In the genomic region with DNA sequence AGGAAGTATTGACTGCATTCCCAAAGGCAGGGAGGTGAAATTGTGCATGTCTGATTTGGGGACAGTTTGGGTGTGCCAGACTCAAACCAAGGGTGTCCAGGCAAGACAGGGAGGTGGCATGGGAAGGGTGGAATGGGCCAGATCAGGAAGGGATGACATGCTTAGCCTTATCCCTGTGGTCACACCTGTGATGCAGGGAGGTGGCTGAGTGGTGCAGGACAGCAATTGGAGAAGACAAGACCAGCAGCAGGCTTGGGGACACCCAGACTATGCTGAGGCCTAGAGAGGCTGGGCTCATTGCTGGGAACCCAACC, we compare ENCODE assay signal across 13 cellular contexts. TPM values are rescaled to one million over a fixed set of nuclear protein-coding genes. Genes with fewer than 3 reads are reported as not detected.
DNase-seq lines count a peak whose midpoint lies in the region; ATAC-seq, FAIRE-seq and TF ChIP-seq lines count a peak whose summit lies in the region.
"Had no signal": no experiment of that assay in that cellular context is flagged by ENCODE, and none has a peak within 500 bp of the region (broad histone marks: within the 10 kb centered on the region; RNA-seq: fewer than 3 reads in every experiment).

No MANE protein-coding gene starts in this region.

- no peak overlapping the region for H3K27ac Mint-ChIP-seq in activated naive CD8-positive, alpha-beta T cell treated with anti-CD3 and anti-CD28 coated beads, Interleukin-2, amount 50 U/mL, for 24 hours
- no peak overlapping the region for H3K27ac Mint-ChIP-seq in natural killer cell treated with Interleukin-12 subunit alpha and Interleukin-12 subunit beta and Interleukin-15 and Interleukin-18, amount 100 ng/mL, for 72 hours

- H3K27ac ChIP-seq in right atrium auricular region: peak overlapping the region; percentile 79 to 86
- H3K27ac ChIP-seq in smooth muscle cell (ENCODE audit: low read depth): no peak overlapping the region

- no peaks in the 10 kb centered on the region for H3F3A ChIP-seq in smooth muscle cell (ENCODE audit: low read depth)

- no peak for DNase-seq in right atrium auricular region (ENCODE audit: low spot score)
- no peak for DNase-seq in cardiac septum (ENCODE audit: low spot score)
- no peak for DNase-seq in activated naive CD8-positive, alpha-beta T cell treated with anti-CD3 and anti-CD28 coated beads, Interleukin-2, amount 50 U/mL, for 24 hours
- no peak for DNase-seq in natural killer cell treated with Interleukin-12 subunit alpha and Interleukin-12 subunit beta and Interleukin-15 and Interleukin-18, amount 100 ng/mL, for 72 hours (ENCODE audit: low spot score)
- DNase-seq in urothelium cell line (ENCODE audit: low spot score): no peak
- no peak for DNase-seq in smooth muscle cell (lab: John Stamatoyannopoulos, UW; ENCODE audit: unreplicated experiment)
- DNase-seq in GOT3 (lab: John Stamatoyannopoulos, UW): no peak
- DNase-seq in NCI-H2196 (lab: John Stamatoyannopoulos, UW; ENCODE audit: unreplicated experiment): no peak
- DNase-seq: BE2C, GF-D8, NCI-H1048 had no signal

- H3K9me3 ChIP-seq in right atrium auricular region: no peaks in the 10 kb centered on the region
- no peaks in the 10 kb centered on the region for H3K9me3 ChIP-seq in smooth muscle cell (replicated peaks; ENCODE audit: low read depth)
- H3K9me3 ChIP-seq: BE2C had no signal

- no peaks in the 10 kb centered on the region for H3K36me3 Mint-ChIP-seq in activated naive CD8-positive, alpha-beta T cell treated with anti-CD3 and anti-CD28 coated beads, Interleukin-2, amount 50 U/mL, for 24 hours (ENCODE audit: low read depth)
- H3K36me3 Mint-ChIP-seq in natural killer cell treated with Interleukin-12 subunit alpha and Interleukin-12 subunit beta and Interleukin-15 and Interleukin-18, amount 100 ng/mL, for 72 hours: no peaks in the 10 kb centered on the region

- no peak overlapping the region for H3K9ac ChIP-seq in smooth muscle cell (ENCODE audit: low read depth)

- no peak overlapping the region for H3K4me2 ChIP-seq in smooth muscle cell

- H2AFZ ChIP-seq in smooth muscle cell (ENCODE audit: low read depth): no peak overlapping the region

- TF ChIP-seq CTCF in right atrium auricular region (IDR thresholded peaks at IDR 0.05): no peak
- no peak for TF ChIP-seq CTCF in smooth muscle cell (IDR thresholded peaks at IDR 0.05; ENCODE audit: borderline replicate concordance, insufficient read depth, poor library complexity, severe bottlenecking)

- no peaks in the 10 kb centered on the region for H4K20me1 ChIP-seq in smooth muscle cell (ENCODE audit: low read depth)

- H3K4me3 Mint-ChIP-seq in activated naive CD8-positive, alpha-beta T cell treated with anti-CD3 and anti-CD28 coated beads, Interleukin-2, amount 50 U/mL, for 24 hours: peak overlapping the region; percentile 6
- H3K4me3 Mint-ChIP-seq in natural killer cell treated with Interleukin-12 subunit alpha and Interleukin-12 subunit beta and Interleukin-15 and Interleukin-18, amount 100 ng/mL, for 72 hours: peak overlapping the region; percentile 30

- H3K4me1 Mint-ChIP-seq in activated naive CD8-positive, alpha-beta T cell treated with anti-CD3 and anti-CD28 coated beads, Interleukin-2, amount 50 U/mL, for 24 hours: peaks cover 16% of the 10 kb centered on the region
- H3K4me1 Mint-ChIP-seq in natural killer cell treated with Interleukin-12 subunit alpha and Interleukin-12 subunit beta and Interleukin-15 and Interleukin-18, amount 100 ng/mL, for 72 hours (ENCODE audit: low read depth in 2 of 2): peaks cover 4 to 7% of the 10 kb centered on the region in 2 donors

- H3K36me3 ChIP-seq in right atrium auricular region: no peaks in the 10 kb centered on the region
- no peaks in the 10 kb centered on the region for H3K36me3 ChIP-seq in smooth muscle cell (ENCODE audit: low read depth)
- H3K36me3 ChIP-seq: BE2C had no signal

- H3K27me3 ChIP-seq in right atrium auricular region: no peaks in the 10 kb centered on the region
- peaks cover 46% of the 10 kb centered on the region for H3K27me3 ChIP-seq in smooth muscle cell (ENCODE audit: low read depth)

- peaks cover 51% of the 10 kb centered on the region for H3K27me3 Mint-ChIP-seq in activated naive CD8-positive, alpha-beta T cell treated with anti-CD3 and anti-CD28 coated beads, Interleukin-2, amount 50 U/mL, for 24 hours
- H3K27me3 Mint-ChIP-seq in natural killer cell treated with Interleukin-12 subunit alpha and Interleukin-12 subunit beta and Interleukin-15 and Interleukin-18, amount 100 ng/mL, for 72 hours: peaks cover 30 to 36% of the 10 kb centered on the region in 2 donors

- intact Hi-C loops in cardiac septum (cut with DNase I): no loop called here

- peak; percentile 95 for FAIRE-seq in urothelium cell line (lab: Jason Lieb, UNC)

- no peaks in the 10 kb centered on the region for H3K9me3 Mint-ChIP-seq in activated naive CD8-positive, alpha-beta T cell treated with anti-CD3 and anti-CD28 coated beads, Interleukin-2, amount 50 U/mL, for 24 hours
- H3K9me3 Mint-ChIP-seq in natural killer cell treated with Interleukin-12 subunit alpha and Interleukin-12 subunit beta and Interleukin-15 and Interleukin-18, amount 100 ng/mL, for 72 hours: no peaks in the 10 kb centered on the region

- H3K4me3 ChIP-seq in right atrium auricular region (no peak overlapping the region), smooth muscle cell (no peak overlapping the region)

- H3K79me2 ChIP-seq in smooth muscle cell (ENCODE audit: low read depth): no peaks in the 10 kb centered on the region

- ATAC-seq in activated naive CD8-positive, alpha-beta T cell treated with anti-CD3 and anti-CD28 coated beads, Interleukin-2, amount 50 U/mL, for 24 hours: no peak
- no peak for ATAC-seq in natural killer cell treated with Interleukin-12 subunit alpha and Interleukin-12 subunit beta and Interleukin-15 and Interleukin-18, amount 100 ng/mL, for 72 hours
- ATAC-seq: Right ventricle myocardium inferior had no signal

- peaks cover 0 to 49% of the 10 kb centered on the region in 2 donors for H3K4me1 ChIP-seq in right atrium auricular region
- peaks cover 25% of the 10 kb centered on the region for H3K4me1 ChIP-seq in smooth muscle cell (ENCODE audit: low read depth)

RNA-seq across cellular contexts. Expression of a gene that starts 4.0 kb away (rescaled TPM):
- total RNA-seq in right atrium auricular region (1 to 10 TPM; 1.4 to 1.9 TPM), cardiac septum (2.0 TPM), smooth muscle cell (0.85 and 0.99 TPM in 2 replicates)
- total RNA-seq in natural killer cell treated with Interleukin-12 subunit alpha and Interleukin-12 subunit beta and Interleukin-15 and Interleukin-18, amount 100 ng/mL, for 72 hours: not detected
- 1.7 and 2.3 TPM in 2 replicates for polyA plus RNA-seq in smooth muscle cell
- total RNA-seq: glomerular endothelial cell had no signal
